In the genomic region with DNA sequence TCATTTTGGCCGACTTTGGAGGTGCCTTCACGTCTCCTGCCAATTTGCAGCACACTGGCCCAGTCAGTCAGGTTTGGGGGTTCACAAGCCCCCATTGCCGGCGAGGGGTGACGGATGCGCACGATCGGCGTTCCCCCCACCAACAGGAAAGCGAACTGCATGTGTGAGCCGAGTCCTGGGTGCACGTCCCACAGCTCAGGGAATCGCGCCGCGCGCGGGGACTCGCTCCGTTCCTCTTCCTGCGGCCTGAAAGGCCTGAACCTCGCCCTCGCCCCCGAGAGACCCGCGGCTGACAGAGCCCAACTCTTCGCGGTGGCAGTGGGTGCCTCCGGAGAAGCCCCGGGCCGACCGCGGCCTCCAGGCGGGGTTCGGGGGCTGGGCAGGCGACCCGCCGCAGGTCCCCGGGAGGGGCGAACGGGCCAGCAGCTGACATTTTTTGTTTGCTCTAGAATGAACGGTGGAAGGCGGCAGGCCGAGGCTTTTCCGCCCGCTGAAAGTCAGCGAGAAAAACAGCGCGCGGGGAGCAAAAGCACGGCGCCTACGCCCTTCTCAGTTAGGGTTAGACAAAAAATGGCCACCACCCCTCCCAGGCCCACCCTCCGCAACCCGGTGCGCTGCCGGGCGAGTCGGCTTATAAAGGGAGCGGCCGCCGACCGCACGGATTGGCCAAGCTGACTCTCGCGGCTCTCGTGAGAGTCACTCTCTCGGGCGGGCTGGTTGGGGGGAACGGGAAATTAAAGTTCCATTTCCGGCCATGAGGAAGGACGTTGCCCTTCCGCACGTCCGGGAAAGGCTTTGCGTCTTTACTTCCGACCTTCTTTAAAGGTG, we compare ENCODE assay signal across 8 cellular contexts. TPM values are rescaled to one million over a fixed set of nuclear protein-coding genes. Genes with fewer than 3 reads are reported as not detected.
DNase-seq lines count a peak whose midpoint lies in the region; ATAC-seq, FAIRE-seq and TF ChIP-seq lines count a peak whose summit lies in the region.

A gene (minus strand): TSS at position 608 of the 828 bp plus-strand sequence.

- H2AFZ ChIP-seq in keratinocyte (ENCODE audit: control insufficient read depth, low read length), result peak within 1 kb of the TSS; percentile 81

- H3K27ac ChIP-seq in keratinocyte (ENCODE audit: control insufficient read depth, insufficient read depth, low read length), result peak within 1 kb of the TSS; percentile 87

- peak within 1 kb of the TSS; percentile 95 for H3K9ac ChIP-seq in keratinocyte (ENCODE audit: control insufficient read depth, extremely low read depth, insufficient read depth, low read length)

- H3K9me3 ChIP-seq in keratinocyte (ENCODE audit: control insufficient read depth, low read depth, low read length), result peaks cover 2% of the 10 kb centered on the region

- H3K27me3 ChIP-seq in keratinocyte (ENCODE audit: control insufficient read depth, extremely low read depth, insufficient read depth, low read length), result no peaks in the 10 kb centered on the region

- H3K9me1 ChIP-seq in keratinocyte (ENCODE audit: control insufficient read depth, extremely low read depth, insufficient read depth, low read length), result no peaks in the 10 kb centered on the region

- H3K4me3 ChIP-seq in keratinocyte (ENCODE audit: control insufficient read depth in 2 of 3, extremely low read depth in 1 of 3, insufficient read depth in 2 of 3, low read depth in 1 of 3, low read length in 3 of 3), result peak within 1 kb of the TSS; percentile 74 to 89 (median 82)

- no peak for FAIRE-seq in keratinocyte (lab: Jason Lieb, UNC)

- ATAC-seq in GM18873 (IDR thresholded peaks at IDR 0.05; ENCODE audit: low FRiP score, unreplicated experiment) (peak; percentile 59), HG03135 (IDR thresholded peaks at IDR 0.05; ENCODE audit: unreplicated experiment) (peak; percentile 74)

- peaks cover 5% of the 10 kb centered on the region for H3K4me1 ChIP-seq in keratinocyte (ENCODE audit: control insufficient read depth, extremely low read depth, insufficient read depth, low read length)

- H3K79me2 ChIP-seq in keratinocyte (ENCODE audit: control insufficient read depth, insufficient read depth, low read length), result no peaks in the 10 kb centered on the region

- DNase-seq in AG08395 (ENCODE audit: low spot score), result peak; percentile 89
- DNase-seq in NCI-H345 (lab: John Stamatoyannopoulos, UW), result peak; percentile 86
- DNase-seq in activated CD4-positive, alpha-beta T cell treated with anti-CD3 and anti-CD28 coated beads for 24 hours (ENCODE audit: low read depth in 2 of 2), result peak; percentile 81
- DNase-seq in cerebellum (ENCODE audit: low spot score), result peak; percentile 90
- peak; percentile 21 for DNase-seq in keratinocyte (ENCODE audit: low read depth, low spot score)
- DNase-seq in stimulated activated CD4-positive, alpha-beta T cell treated with anti-CD3 and anti-CD28 coated beads, Interleukin-15, amount 100 ng/mL, for 1 hour (ENCODE audit: low read depth in 1 of 2, low spot score in 1 of 2), result peak; percentile 83 to 89

- peak within 1 kb of the TSS; percentile 95 for H3K4me2 ChIP-seq in keratinocyte (ENCODE audit: control insufficient read depth, extremely low read depth, insufficient read depth, low read depth, low read length)

- no peaks in the 10 kb centered on the region for H4K20me1 ChIP-seq in keratinocyte (ENCODE audit: control insufficient read depth, extremely low read depth, insufficient read depth, low read length)

- dilution Hi-C loops in keratinocyte (cut with MboI; ENCODE audit: extremely low pct_ligation_motif_present, low sequenced_read_pairs), result no loop called here

- H3K36me3 ChIP-seq in keratinocyte (ENCODE audit: control insufficient read depth in 2 of 2, extremely low read depth in 1 of 2, insufficient read depth in 2 of 2, low read length in 2 of 2), result no peaks in the 10 kb centered on the region

- no peak for TF ChIP-seq CTCF in keratinocyte (optimal IDR thresholded peaks at IDR 0.05 in 1 of 3, IDR thresholded peaks at IDR 0.05 in 1 of 3, conservative IDR thresholded peaks at IDR 0.05 in 1 of 3; ENCODE audit: extremely low read depth in 1 of 3, insufficient read depth in 2 of 3, low read length in 3 of 3)

RNA-seq across cellular contexts. Expression of the gene that starts here (rescaled TPM):
- 66.4 TPM for total RNA-seq in cerebellum
- 0.50 to 1.1 TPM (median 0.69 TPM) in 3 replicates for polyA plus RNA-seq in keratinocyte
- not detected for polyA plus RNA-seq in keratinocyte (2011; ENCODE audit: low read depth)
- 1.0 TPM in 1 of 2 replicates, not detected in the other for polyA plus RNA-seq in keratinocyte (2011; cell fraction: cytosol; rRNA removed)
- 2.6 and 4.9 TPM in 2 replicates for polyA plus RNA-seq in keratinocyte (2011; cell fraction: nucleus; rRNA removed)
- 1.4 TPM in 1 of 2 replicates, not detected in the other for polyA plus RNA-seq in keratinocyte (2012; ENCODE audit: low replicate concordance)
- 6.6 to 30.7 TPM (median 9.9 TPM) in 3 replicates for polyA minus RNA-seq in keratinocyte
- polyA minus RNA-seq in keratinocyte (2011; cell fraction: cytosol; rRNA and poly(A)+ RNA removed), result 152 TPM
- 86.3 and 410 TPM in 2 replicates for polyA minus RNA-seq in keratinocyte (2011; cell fraction: nucleus; rRNA and poly(A)+ RNA removed)

Comparison
In these comparisons a context has a peak if more than half of its experiments do, and no peak if none do; other contexts are left out.
1. Peak in every context shown above with its lines: DNase-seq, ATAC-seq, H3K4me3 ChIP-seq and H3K27ac ChIP-seq.
2. DNase-seq: peak in every context shown above with its lines; median percentile 90 in cerebellum; 89 in AG08395; 86 in NCI-H345; 86 in stimulated activated CD4-positive, alpha-beta T cell treated with anti-CD3 and anti-CD28 coated beads, Interleukin-15, amount 100 ng/mL, for 1 hour; 81 in activated CD4-positive, alpha-beta T cell treated with anti-CD3 and anti-CD28 coated beads for 24 hours; 21 in keratinocyte.